16 cellular contexts compared by ENCODE assay signal in genomic region chr13:50428183-50428877, GRCh38.
A peak's percentile ranks its signal among the peaks of the same experiment; 100 is the strongest.
DNase-seq lines count a peak whose midpoint lies in the region; ATAC-seq and TF ChIP-seq lines count a peak whose summit lies in the region.
"Had no signal": no experiment of that assay in that cellular context is flagged by ENCODE, and none has a peak within 500 bp of the region (broad histone marks: within the 10 kb centered on the region; RNA-seq: fewer than 3 reads in every experiment).

No MANE protein-coding gene starts in this region.

- TF ChIP-seq CTCF in 22Rv1 (IDR thresholded peaks at IDR 0.05) (no peak), osteocyte (IDR thresholded peaks at IDR 0.05) (no peak)

- POLR2A ChIA-PET in CD8-positive, alpha-beta memory T cell (lab: Charles Lee): no interaction called here

- no peaks in the 10 kb centered on the region for H3K27me3 Mint-ChIP-seq in CD8-positive, alpha-beta memory T cell
- H3K27me3 Mint-ChIP-seq in osteocyte (ENCODE audit: unreplicated experiment): peaks cover 2% of the 10 kb centered on the region

- H3K4me1 Mint-ChIP-seq in CD8-positive, alpha-beta memory T cell: peaks cover 18 to 36% (median 32%) of the 10 kb centered on the region in 3 donors
- H3K4me1 Mint-ChIP-seq in osteocyte (ENCODE audit: unreplicated experiment): peaks cover 5% of the 10 kb centered on the region

- no peaks in the 10 kb centered on the region for H3K9me2 ChIP-seq in GM23248 (ENCODE audit: insufficient read depth)

- no peaks in the 10 kb centered on the region for H3K79me2 ChIP-seq in GM23248 (ENCODE audit: insufficient read depth)

- in situ Hi-C loops in GM23248 (cut with MboI): no loop called here

- no peak for DNase-seq in CD8-positive, alpha-beta memory T cell
- DNase-seq in NCI-H2171 treated with DMSO at 0.1 percent for 48 hours (lab: John Stamatoyannopoulos, UW) (peak; percentile 70), myocyte (ENCODE audit: low read depth) (peak; percentile 88), osteocyte (ENCODE audit: extremely low spot score, unreplicated experiment) (no peak), GM23248 (no peak)
- DNase-seq: activated CD4-positive, CD25-positive, alpha-beta regulatory T cell treated with anti-CD3 and anti-CD28 coated beads, Interleukin-2, amount 50 U/mL, for 72 hours; activated CD8-positive, alpha-beta memory T cell treated with anti-CD3 and anti-CD28 coated beads, Interleukin-2, amount 50 U/mL, for 48 hours; AML-193; Caco-2; heart right ventricle; NCI-H146; upper lobe of right lung had no signal

- 66 to 68% methylated on average over 1 of the region's 1 CpG for WGBS in GM23248 (ENCODE audit: low coverage in 1 of 2, low lambda C conversion rate in 2 of 2, missing lambda C conversion rate in 2 of 2), 2 experiments

- CTCF ChIA-PET in CD8-positive, alpha-beta memory T cell (lab: Charles Lee): interaction anchor here (0.6 kb wide), 1 partner anchor 51 kb away, joined by 3 read pairs; no protein-coding TSS in a partner anchor

- no peaks in the 10 kb centered on the region for H3K9me3 Mint-ChIP-seq in CD8-positive, alpha-beta memory T cell
- no peaks in the 10 kb centered on the region for H3K9me3 Mint-ChIP-seq in osteocyte (ENCODE audit: unreplicated experiment)

- H3K4me2 ChIP-seq in GM23248 (ENCODE audit: unreplicated experiment): no peak overlapping the region

- H3K27me3 ChIP-seq in CD8-positive, alpha-beta memory T cell (ENCODE audit: insufficient read depth, low read length, poor library complexity, severe bottlenecking): no peaks in the 10 kb centered on the region
- no peaks in the 10 kb centered on the region for H3K27me3 ChIP-seq in GM23248 (replicated peaks; ENCODE audit: insufficient read depth)
- H3K27me3 ChIP-seq: heart right ventricle, upper lobe of right lung had no signal

- H3K9ac ChIP-seq in GM23248: no peak overlapping the region

- peak overlapping the region in 7 of 8 donors; percentile 16 to 92 (median 75) for H3K27ac Mint-ChIP-seq in CD8-positive, alpha-beta memory T cell
- H3K27ac Mint-ChIP-seq in osteocyte (ENCODE audit: unreplicated experiment): no peak overlapping the region

- no peaks in the 10 kb centered on the region for H4K20me1 ChIP-seq in GM23248 (ENCODE audit: insufficient read depth)

- H3K4me1 ChIP-seq in CD8-positive, alpha-beta memory T cell (ENCODE audit: insufficient read depth, low read length): peaks cover 11% of the 10 kb centered on the region
- H3K4me1 ChIP-seq in GM23248 (ENCODE audit: insufficient read depth): no peaks in the 10 kb centered on the region
- H3K4me1 ChIP-seq: Caco-2, upper lobe of right lung had no signal

- H3K4me3 Mint-ChIP-seq in CD8-positive, alpha-beta memory T cell: peak overlapping the region in 4 of 7 donors; percentile 34 to 71 (median 46)
- no peak overlapping the region for H3K4me3 Mint-ChIP-seq in osteocyte (ENCODE audit: unreplicated experiment)

- peaks cover 0 to 4% (median 1%) of the 10 kb centered on the region in 3 donors for H3K36me3 Mint-ChIP-seq in CD8-positive, alpha-beta memory T cell
- H3K36me3 Mint-ChIP-seq in osteocyte (ENCODE audit: unreplicated experiment): peaks cover 2% of the 10 kb centered on the region

- no peaks in the 10 kb centered on the region for H3K36me3 ChIP-seq in CD8-positive, alpha-beta memory T cell (ENCODE audit: insufficient read depth, low read length)
- no peaks in the 10 kb centered on the region for H3K36me3 ChIP-seq in GM23248 (ENCODE audit: low read depth)
- H3K36me3 ChIP-seq: heart right ventricle, upper lobe of right lung had no signal

- no peak overlapping the region for H3K4me3 ChIP-seq in CD8-positive, alpha-beta memory T cell (ENCODE audit: low read length)
- H3K4me3 ChIP-seq in GM23248: no peak overlapping the region
- H3K4me3 ChIP-seq: heart right ventricle, upper lobe of right lung had no signal

- ATAC-seq in HG03097 (IDR thresholded peaks at IDR 0.05; ENCODE audit: low FRiP score, unreplicated experiment) (no peak), HG02981 (IDR thresholded peaks at IDR 0.05; ENCODE audit: unreplicated experiment) (no peak)
- ATAC-seq: heart right ventricle, Panc1, upper lobe of right lung had no signal

- peak overlapping the region; percentile 45 for H3K27ac ChIP-seq in 22Rv1
- no peak overlapping the region for H3K27ac ChIP-seq in CD8-positive, alpha-beta memory T cell (ENCODE audit: low read depth, low read length)
- H3K27ac ChIP-seq in GM23248: no peak overlapping the region
- H3K27ac ChIP-seq: heart right ventricle, upper lobe of right lung had no signal

- H2AFZ ChIP-seq in GM23248: no peak overlapping the region

- no peaks in the 10 kb centered on the region for H3F3A ChIP-seq in GM23248 (ENCODE audit: insufficient read depth)

- no peaks in the 10 kb centered on the region for H3K9me3 ChIP-seq in CD8-positive, alpha-beta memory T cell (ENCODE audit: low read length)
- no peaks in the 10 kb centered on the region for H3K9me3 ChIP-seq in GM23248 (ENCODE audit: low read depth)
- H3K9me3 ChIP-seq: Caco-2, heart right ventricle, upper lobe of right lung had no signal

Comparison
In these comparisons a context has a peak if more than half of its experiments do, and no peak if none do; other contexts are left out.
1. DNase-seq: peak in NCI-H2171 treated with DMSO at 0.1 percent for 48 hours (single experiment) and myocyte (single experiment); none in CD8-positive, alpha-beta memory T cell (0 of 5), osteocyte (single experiment) and GM23248 (single experiment).